Comparison of ENCODE assay signal across 19 cellular contexts in genomic region chr1:88698764-88699163, GRCh38. TPM values are rescaled to one million over a fixed set of nuclear protein-coding genes. Genes with fewer than 3 reads are reported as not detected.
DNase-seq lines count a peak whose midpoint lies in the region; ATAC-seq and TF ChIP-seq lines count a peak whose summit lies in the region.
"Had no signal": no experiment of that assay in that cellular context is flagged by ENCODE, and none has a peak within 500 bp of the region (broad histone marks: within the 10 kb centered on the region; RNA-seq: fewer than 3 reads in every experiment).

No MANE protein-coding gene starts in this region.

- no peak for TF ChIP-seq CTCF in SU-DHL-6 (IDR thresholded peaks at IDR 0.05; ENCODE audit: insufficient read depth, low read length, poor library complexity, severe bottlenecking)

- DNase-seq in activated naive CD4-positive, alpha-beta T cell treated with anti-CD3 and anti-CD28 coated beads, Interleukin-2, amount 50 U/mL, for 72 hours (ENCODE audit: low spot score in 2 of 2): no peak
- DNase-seq in naive B cell (no peak), NCI-H146 (lab: John Stamatoyannopoulos, UW) (no peak), HAP-1 (ENCODE audit: low spot score in 2 of 2) (no peak)
- DNase-seq: 8988T, C1 segment of cervical spinal cord, NCI-H1092, NCI-H1694, NCI-H2107, NCI-H345, NCI-H526 treated with DMSO at 0.1 percent for 48 hours, PC-9 had no signal

- peaks cover 80% of the 10 kb centered on the region for H3K79me2 ChIP-seq in SU-DHL-6 (ENCODE audit: insufficient read depth, low read length)

- peak overlapping the region; percentile 47 for H3K27ac Mint-ChIP-seq in activated naive CD4-positive, alpha-beta T cell treated with anti-CD3 and anti-CD28 coated beads, Interleukin-2, amount 50 U/mL, for 24 hours
- no peak overlapping the region for H3K27ac Mint-ChIP-seq in activated naive CD4-positive, alpha-beta T cell treated with anti-CD3 and anti-CD28 coated beads, Interleukin-2, amount 50 U/mL, for 72 hours
- peak overlapping the region in 4 of 6 donors; percentile 4 to 89 (median 45) for H3K27ac Mint-ChIP-seq in naive B cell

- H3K4me1 ChIP-seq in HAP-1: peaks cover 40% of the 10 kb centered on the region

- no peaks in the 10 kb centered on the region for H3K27me3 Mint-ChIP-seq in activated naive CD4-positive, alpha-beta T cell treated with anti-CD3 and anti-CD28 coated beads, Interleukin-2, amount 50 U/mL, for 24 hours
- no peaks in the 10 kb centered on the region for H3K27me3 Mint-ChIP-seq in naive B cell

- H3K4me3 ChIP-seq in SU-DHL-6 (ENCODE audit: insufficient read depth, low read length, poor library complexity, severe bottlenecking): no peak overlapping the region
- H3K4me3 ChIP-seq in HAP-1: no peak overlapping the region
- H3K4me3 ChIP-seq: K562, SJCRH30 had no signal

- no peak for ATAC-seq in activated naive CD4-positive, alpha-beta T cell treated with anti-CD3 and anti-CD28 coated beads, Interleukin-2, amount 50 U/mL, for 72 hours
- ATAC-seq in GM21619 (IDR thresholded peaks at IDR 0.05; ENCODE audit: unreplicated experiment): peak; percentile 39
- ATAC-seq in naive B cell (ENCODE audit: low read depth in 2 of 2): no peak
- ATAC-seq in HG03280 (IDR thresholded peaks at IDR 0.05; ENCODE audit: unreplicated experiment): no peak
- ATAC-seq: HCT116 had no signal

- H3K9me3 Mint-ChIP-seq in activated naive CD4-positive, alpha-beta T cell treated with anti-CD3 and anti-CD28 coated beads, Interleukin-2, amount 50 U/mL, for 24 hours: no peaks in the 10 kb centered on the region
- no peaks in the 10 kb centered on the region for H3K9me3 Mint-ChIP-seq in activated naive CD4-positive, alpha-beta T cell treated with anti-CD3 and anti-CD28 coated beads, Interleukin-2, amount 50 U/mL, for 72 hours
- no peaks in the 10 kb centered on the region for H3K9me3 Mint-ChIP-seq in naive B cell

- peak overlapping the region; percentile 11 for H3K4me2 ChIP-seq in SU-DHL-6 (ENCODE audit: low read depth, low read length, poor library complexity, severe bottlenecking)

- H4K20me1 ChIP-seq in SU-DHL-6 (ENCODE audit: low read depth, low read length): peaks cover 5% of the 10 kb centered on the region; the same call in 1 of the 2 replicates

- peaks cover 71% of the 10 kb centered on the region for H3K4me1 Mint-ChIP-seq in activated naive CD4-positive, alpha-beta T cell treated with anti-CD3 and anti-CD28 coated beads, Interleukin-2, amount 50 U/mL, for 24 hours
- H3K4me1 Mint-ChIP-seq in naive B cell: peaks cover 48 to 70% (median 56%) of the 10 kb centered on the region in 3 donors

- in situ Hi-C loops in HAP-1 (cut with MboI; ENCODE audit: low sequenced_read_pairs): no loop called here

- no peaks in the 10 kb centered on the region for H3K9me2 ChIP-seq in SU-DHL-6 (replicated peaks; ENCODE audit: insufficient read depth, low read length)

- H3K27ac ChIP-seq in SU-DHL-6 (ENCODE audit: low read depth, low read length): no peak overlapping the region
- H3K27ac ChIP-seq: SJCRH30 had no signal

- peaks cover 36% of the 10 kb centered on the region for H3K36me3 Mint-ChIP-seq in activated naive CD4-positive, alpha-beta T cell treated with anti-CD3 and anti-CD28 coated beads, Interleukin-2, amount 50 U/mL, for 24 hours
- H3K36me3 Mint-ChIP-seq in activated naive CD4-positive, alpha-beta T cell treated with anti-CD3 and anti-CD28 coated beads, Interleukin-2, amount 50 U/mL, for 72 hours: peaks cover 0 to 8% of the 10 kb centered on the region in 2 donors
- H3K36me3 Mint-ChIP-seq in naive B cell: peaks cover 0 to 8% of the 10 kb centered on the region in 2 donors

- no peak overlapping the region for H3K4me3 Mint-ChIP-seq in activated naive CD4-positive, alpha-beta T cell treated with anti-CD3 and anti-CD28 coated beads, Interleukin-2, amount 50 U/mL, for 24 hours
- H3K4me3 Mint-ChIP-seq in naive B cell: peak overlapping the region in 7 of 8 donors; percentile 6 to 68 (median 50)

- H3K27me3 ChIP-seq in SU-DHL-6 (ENCODE audit: low read length): no peaks in the 10 kb centered on the region
- no peaks in the 10 kb centered on the region for H3K27me3 ChIP-seq in HAP-1 (ENCODE audit: low read depth)
- H3K27me3 ChIP-seq: SJCRH30 had no signal

- no peak overlapping the region for H3K9ac ChIP-seq in SU-DHL-6 (ENCODE audit: low read length)

- peaks cover 20% of the 10 kb centered on the region for H3F3A ChIP-seq in SU-DHL-6 (ENCODE audit: insufficient read depth)

- no peaks in the 10 kb centered on the region for H3K9me3 ChIP-seq in SU-DHL-6 (ENCODE audit: insufficient read depth, low read length)
- H3K9me3 ChIP-seq in HAP-1: no peaks in the 10 kb centered on the region
- H3K9me3 ChIP-seq: SJCRH30 had no signal

- H3K36me3 ChIP-seq in SU-DHL-6 (ENCODE audit: low read length) (no peaks in the 10 kb centered on the region), HAP-1 (replicated peaks) (no peaks in the 10 kb centered on the region)

- H2AFZ ChIP-seq in SU-DHL-6 (ENCODE audit: low read depth, low read length, severe bottlenecking): no peak overlapping the region
- H2AFZ ChIP-seq: PC-9 had no signal

RNA-seq across cellular contexts. Expression of gene PKN2, which starts 14.7 kb away (rescaled TPM):
- total RNA-seq in activated naive CD4-positive, alpha-beta T cell treated with anti-CD3 and anti-CD28 coated beads, Interleukin-2, amount 50 U/mL, for 72 hours: 10 to 100 TPM; 27.0 to 35.0 TPM
- polyA plus RNA-seq in naive B cell (ENCODE audit: low read depth in 6 of 6): 10 to 100 TPM in 3 of 6 donors, 1 to 10 TPM in 3; 7.6 to 13.3 (median 10.2) TPM

Comparison
In these comparisons a context has a peak if more than half of its experiments do, and no peak if none do; other contexts are left out.
1. H3K27ac Mint-ChIP-seq: peak in activated naive CD4-positive, alpha-beta T cell treated with anti-CD3 and anti-CD28 coated beads, Interleukin-2, amount 50 U/mL, for 24 hours (single experiment) and naive B cell (4 of 6); none in activated naive CD4-positive, alpha-beta T cell treated with anti-CD3 and anti-CD28 coated beads, Interleukin-2, amount 50 U/mL, for 72 hours (0 of 2).